In the genomic region with DNA sequence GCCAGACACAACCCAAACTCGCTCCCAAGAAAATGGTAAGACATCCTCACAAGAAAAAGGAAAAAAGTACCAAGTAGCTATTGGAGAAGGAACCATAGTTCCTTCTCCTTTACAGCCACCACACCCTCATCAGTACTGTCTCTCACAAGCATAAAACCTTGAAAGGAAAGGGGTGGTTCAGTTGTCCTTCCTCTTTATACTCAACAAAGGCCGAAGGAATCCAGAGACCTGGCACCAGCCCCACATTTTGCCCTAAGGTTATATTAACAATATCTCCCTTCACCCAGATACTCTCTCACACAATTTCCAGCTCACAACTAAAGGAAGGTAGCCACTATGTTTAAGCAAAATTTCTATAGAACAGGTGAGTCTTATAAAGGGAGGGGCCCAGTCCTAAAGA, we compare ENCODE assay signal across 20 cellular contexts. TPM values are rescaled to one million over a fixed set of nuclear protein-coding genes. Genes with fewer than 3 reads are reported as not detected.
DNase-seq lines count a peak whose midpoint lies in the region; ATAC-seq and TF ChIP-seq lines count a peak whose summit lies in the region.
"Had no signal": no experiment of that assay in that cellular context is flagged by ENCODE, and none has a peak within 500 bp of the region (broad histone marks: within the 10 kb centered on the region; RNA-seq: fewer than 3 reads in every experiment).

No MANE protein-coding gene starts in this region.

- peak overlapping the region; percentile 1 for H3K27ac Mint-ChIP-seq in CD8-positive, alpha-beta T cell
- peak overlapping the region; percentile 67 to 93 for H3K27ac Mint-ChIP-seq in natural killer cell treated with Interleukin-12 subunit alpha and Interleukin-12 subunit beta and Interleukin-15 and Interleukin-18, amount 100 ng/mL, for 72 hours
- H3K27ac Mint-ChIP-seq: activated CD4-positive, alpha-beta T cell treated with anti-CD3 and anti-CD28 coated beads, Interleukin-2, amount 10 ng/mL, durations not matched to agents 7 days and 5 days; activated naive CD4-positive, alpha-beta T cell treated with anti-CD3 and anti-CD28 coated beads, Interleukin-2, amount 10 ng/mL, durations not matched to agents 7 days and 5 days; GM23338 had no signal

- ATAC-seq in CD8-positive, alpha-beta T cell = no peak
- no peak for ATAC-seq in natural killer cell treated with Interleukin-12 subunit alpha and Interleukin-12 subunit beta and Interleukin-15 and Interleukin-18, amount 100 ng/mL, for 72 hours
- ATAC-seq in body of pancreas = no peak
- ATAC-seq: GM23338 had no signal

- no peak for DNase-seq in CD8-positive, alpha-beta T cell
- DNase-seq in NOMO-1 treated with DMSO at 0.1 percent for 48 hours (lab: John Stamatoyannopoulos, UW; ENCODE audit: unreplicated experiment) (peak; percentile 77), dermis blood vessel endothelial cell (peak; percentile 47), NCI-H526 treated with DMSO at 0.1 percent for 48 hours (lab: John Stamatoyannopoulos, UW) (no peak), body of pancreas (no peak), activated gamma-delta T cell (lab: John Stamatoyannopoulos, UW) (no peak), amniotic stem cell (lab: John Stamatoyannopoulos, UW) (no peak)
- DNase-seq in natural killer cell treated with Interleukin-12 subunit alpha and Interleukin-12 subunit beta and Interleukin-15 and Interleukin-18, amount 100 ng/mL, for 72 hours (ENCODE audit: low spot score) = no peak
- DNase-seq: activated CD4-positive, alpha-beta T cell treated with anti-CD3 and anti-CD28 coated beads, Interleukin-2, amount 10 ng/mL, durations not matched to agents 7 days and 5 days; activated naive CD4-positive, alpha-beta T cell treated with anti-CD3 and anti-CD28 coated beads, Interleukin-2, amount 10 ng/mL, durations not matched to agents 7 days and 5 days; NCI-H1105 treated with DMSO at 0.1 percent for 48 hours; Peyer's patch; stimulated activated CD4-positive, alpha-beta T cell treated with anti-CD3 and anti-CD28 coated beads, Interleukin-2, amount 100 ng/mL, for 48 hours had no signal

- TF ChIP-seq CTCF in CD8-positive, alpha-beta T cell (IDR thresholded peaks at IDR 0.05) = no peak
- TF ChIP-seq CTCF in body of pancreas (IDR thresholded peaks at IDR 0.05) = no peak

- H3K27me3 Mint-ChIP-seq in CD8-positive, alpha-beta T cell (ENCODE audit: low read depth) = no peaks in the 10 kb centered on the region
- H3K27me3 Mint-ChIP-seq in natural killer cell treated with Interleukin-12 subunit alpha and Interleukin-12 subunit beta and Interleukin-15 and Interleukin-18, amount 100 ng/mL, for 72 hours = no peaks in the 10 kb centered on the region
- H3K27me3 Mint-ChIP-seq: activated CD4-positive, alpha-beta T cell treated with anti-CD3 and anti-CD28 coated beads, Interleukin-2, amount 10 ng/mL, durations not matched to agents 7 days and 5 days; activated naive CD4-positive, alpha-beta T cell treated with anti-CD3 and anti-CD28 coated beads, Interleukin-2, amount 10 ng/mL, durations not matched to agents 7 days and 5 days; IgD-negative memory B cell had no signal

- H3K27me3 ChIP-seq in CD8-positive, alpha-beta T cell (ENCODE audit: insufficient read depth, low read length) = no peaks in the 10 kb centered on the region
- H3K27me3 ChIP-seq in body of pancreas = no peaks in the 10 kb centered on the region
- H3K27me3 ChIP-seq: Peyer's patch had no signal

- peaks cover 12% of the 10 kb centered on the region for H3K36me3 ChIP-seq in CD8-positive, alpha-beta T cell (ENCODE audit: insufficient read depth, low read length)
- peaks cover 0 to 11% of the 10 kb centered on the region in 2 donors for H3K36me3 ChIP-seq in body of pancreas (replicated peaks in 1 of 2; ENCODE audit: insufficient read depth in 1 of 2, low read depth in 2 of 2)

- peaks cover 46% of the 10 kb centered on the region for H3K4me1 Mint-ChIP-seq in CD8-positive, alpha-beta T cell (ENCODE audit: low read depth)
- H3K4me1 Mint-ChIP-seq in natural killer cell treated with Interleukin-12 subunit alpha and Interleukin-12 subunit beta and Interleukin-15 and Interleukin-18, amount 100 ng/mL, for 72 hours (ENCODE audit: low read depth in 2 of 2) = peaks cover 65 to 71% of the 10 kb centered on the region in 2 donors

- intact Hi-C loops in CD8-positive, alpha-beta T cell (cut with DNase I, micrococcal nuclease) = no loop called here
- intact Hi-C loops in body of pancreas (cut with DNase I) = no loop called here

- H3K4me3 ChIP-seq in CD8-positive, alpha-beta T cell (ENCODE audit: low read depth, low read length) = no peak overlapping the region
- H3K4me3 ChIP-seq in body of pancreas = no peak overlapping the region
- H3K4me3 ChIP-seq: coronary artery, GM23338, Peyer's patch had no signal

- TF ChIP-seq POLR2A in body of pancreas (IDR thresholded peaks at IDR 0.05) = no peak

- POLR2A ChIA-PET in CD8-positive, alpha-beta T cell (lab: Charles Lee) = no interaction called here

- H3K36me3 Mint-ChIP-seq in CD8-positive, alpha-beta T cell = peaks cover 52% of the 10 kb centered on the region
- H3K36me3 Mint-ChIP-seq in natural killer cell treated with Interleukin-12 subunit alpha and Interleukin-12 subunit beta and Interleukin-15 and Interleukin-18, amount 100 ng/mL, for 72 hours = peaks cover 29% of the 10 kb centered on the region

- H3K27ac ChIP-seq in CD8-positive, alpha-beta T cell (ENCODE audit: low read depth, low read length) = no peak overlapping the region
- H3K27ac ChIP-seq in body of pancreas = no peak overlapping the region
- H3K27ac ChIP-seq: coronary artery, epithelial cell of prostate had no signal

- CTCF ChIA-PET in CD8-positive, alpha-beta T cell (lab: Charles Lee) = interaction anchor here (1.4 to 1.6 kb wide), 2 partner anchors 9 to 11 kb away, joined by 3 to 4 read pairs; no protein-coding TSS in a partner anchor

- H3K4me3 Mint-ChIP-seq in CD8-positive, alpha-beta T cell = no peak overlapping the region
- no peak overlapping the region for H3K4me3 Mint-ChIP-seq in natural killer cell treated with Interleukin-12 subunit alpha and Interleukin-12 subunit beta and Interleukin-15 and Interleukin-18, amount 100 ng/mL, for 72 hours
- H3K4me3 Mint-ChIP-seq: activated CD4-positive, alpha-beta T cell treated with anti-CD3 and anti-CD28 coated beads, Interleukin-2, amount 10 ng/mL, durations not matched to agents 7 days and 5 days; activated naive CD4-positive, alpha-beta T cell treated with anti-CD3 and anti-CD28 coated beads, Interleukin-2, amount 10 ng/mL, durations not matched to agents 7 days and 5 days; GM23338; IgD-negative memory B cell had no signal

- H3K9me3 ChIP-seq in CD8-positive, alpha-beta T cell (ENCODE audit: low read length) = no peaks in the 10 kb centered on the region
- H3K9me3 ChIP-seq in body of pancreas = no peaks in the 10 kb centered on the region
- H3K9me3 ChIP-seq: Peyer's patch had no signal

- 47 to 56% methylated on average over 2 of the region's 2 CpGs for WGBS in body of pancreas, 2 donors

- no peaks in the 10 kb centered on the region for H3K9me3 Mint-ChIP-seq in CD8-positive, alpha-beta T cell
- peaks cover 10% of the 10 kb centered on the region for H3K9me3 Mint-ChIP-seq in natural killer cell treated with Interleukin-12 subunit alpha and Interleukin-12 subunit beta and Interleukin-15 and Interleukin-18, amount 100 ng/mL, for 72 hours
- H3K9me3 Mint-ChIP-seq: activated CD4-positive, alpha-beta T cell treated with anti-CD3 and anti-CD28 coated beads, Interleukin-2, amount 10 ng/mL, durations not matched to agents 7 days and 5 days; activated naive CD4-positive, alpha-beta T cell treated with anti-CD3 and anti-CD28 coated beads, Interleukin-2, amount 10 ng/mL, durations not matched to agents 7 days and 5 days; GM23338; IgD-negative memory B cell had no signal

- H3K4me1 ChIP-seq in CD8-positive, alpha-beta T cell (ENCODE audit: insufficient read depth, low read length) = peaks cover 15% of the 10 kb centered on the region
- peaks cover 15% of the 10 kb centered on the region for H3K4me1 ChIP-seq in body of pancreas

RNA-seq across cellular contexts. Expression of a gene that starts 8.5 kb away (rescaled TPM):
- total RNA-seq in CD8-positive, alpha-beta T cell = 10 to 100 TPM; 38.3 to 38.6 TPM
- total RNA-seq in dermis blood vessel endothelial cell (9.5 and 15.1 TPM in 2 replicates), body of pancreas (10 to 100 TPM; 31.9 to 54.7 TPM)
- total RNA-seq in natural killer cell treated with Interleukin-12 subunit alpha and Interleukin-12 subunit beta and Interleukin-15 and Interleukin-18, amount 100 ng/mL, for 72 hours = 10 to 100 TPM; 45.6 to 52.2 TPM

RNA-seq across cellular contexts. Expression of a gene that starts 13.0 kb away (rescaled TPM):
- total RNA-seq in CD8-positive, alpha-beta T cell = under 1 TPM in 1 of 2 experiments, not detected in 1; 0.17 TPM
- 0.09 TPM in 1 of 2 replicates, not detected in the other for total RNA-seq in dermis blood vessel endothelial cell
- total RNA-seq in natural killer cell treated with Interleukin-12 subunit alpha and Interleukin-12 subunit beta and Interleukin-15 and Interleukin-18, amount 100 ng/mL, for 72 hours = not detected
- not detected for total RNA-seq in body of pancreas
- total RNA-seq: Daoy, GM23338 had no signal

RNA-seq across cellular contexts. Expression of a gene that starts 20.5 kb away (rescaled TPM):
- not detected for total RNA-seq in CD8-positive, alpha-beta T cell
- not detected in 2 replicates for total RNA-seq in dermis blood vessel endothelial cell
- total RNA-seq in natural killer cell treated with Interleukin-12 subunit alpha and Interleukin-12 subunit beta and Interleukin-15 and Interleukin-18, amount 100 ng/mL, for 72 hours = not detected
- not detected for total RNA-seq in body of pancreas
- total RNA-seq: activated CD4-positive, alpha-beta T cell treated with anti-CD3 and anti-CD28 coated beads, Interleukin-2, amount 10 ng/mL, durations not matched to agents 7 days and 5 days; Daoy; frontal cortex; GM23338; osteoblast; Peyer's patch had no signal

RNA-seq across cellular contexts. Expression of a gene that starts 26.9 kb away (rescaled TPM):
- total RNA-seq in CD8-positive, alpha-beta T cell = not detected
- total RNA-seq in dermis blood vessel endothelial cell (not detected in 2 replicates), body of pancreas (not detected)
- not detected for total RNA-seq in natural killer cell treated with Interleukin-12 subunit alpha and Interleukin-12 subunit beta and Interleukin-15 and Interleukin-18, amount 100 ng/mL, for 72 hours
- total RNA-seq: activated CD4-positive, alpha-beta T cell treated with anti-CD3 and anti-CD28 coated beads, Interleukin-2, amount 10 ng/mL, durations not matched to agents 7 days and 5 days; Daoy; frontal cortex; GM23338; osteoblast; Peyer's patch had no signal

RNA-seq across cellular contexts. Expression of a gene that starts 33.7 kb away (rescaled TPM):
- not detected for total RNA-seq in CD8-positive, alpha-beta T cell
- total RNA-seq in dermis blood vessel endothelial cell (not detected in 2 replicates), body of pancreas (1 to 10 TPM; 1.0 to 3.3 TPM)
- not detected for total RNA-seq in natural killer cell treated with Interleukin-12 subunit alpha and Interleukin-12 subunit beta and Interleukin-15 and Interleukin-18, amount 100 ng/mL, for 72 hours
- total RNA-seq: activated CD4-positive, alpha-beta T cell treated with anti-CD3 and anti-CD28 coated beads, Interleukin-2, amount 10 ng/mL, durations not matched to agents 7 days and 5 days; Daoy; osteoblast; Peyer's patch had no signal

Comparison
In these comparisons a context has a peak if more than half of its experiments do, and no peak if none do; other contexts are left out.
1. DNase-seq: peak in NOMO-1 treated with DMSO at 0.1 percent for 48 hours (single experiment) and dermis blood vessel endothelial cell (single experiment); none in CD8-positive, alpha-beta T cell (0 of 7), natural killer cell treated with Interleukin-12 subunit alpha and Interleukin-12 subunit beta and Interleukin-15 and Interleukin-18, amount 100 ng/mL, for 72 hours (single experiment), NCI-H526 treated with DMSO at 0.1 percent for 48 hours (single experiment), body of pancreas (0 of 4), activated gamma-delta T cell (single experiment) and amniotic stem cell (single experiment).